21 cellular contexts compared by ENCODE assay signal in the genomic region with DNA sequence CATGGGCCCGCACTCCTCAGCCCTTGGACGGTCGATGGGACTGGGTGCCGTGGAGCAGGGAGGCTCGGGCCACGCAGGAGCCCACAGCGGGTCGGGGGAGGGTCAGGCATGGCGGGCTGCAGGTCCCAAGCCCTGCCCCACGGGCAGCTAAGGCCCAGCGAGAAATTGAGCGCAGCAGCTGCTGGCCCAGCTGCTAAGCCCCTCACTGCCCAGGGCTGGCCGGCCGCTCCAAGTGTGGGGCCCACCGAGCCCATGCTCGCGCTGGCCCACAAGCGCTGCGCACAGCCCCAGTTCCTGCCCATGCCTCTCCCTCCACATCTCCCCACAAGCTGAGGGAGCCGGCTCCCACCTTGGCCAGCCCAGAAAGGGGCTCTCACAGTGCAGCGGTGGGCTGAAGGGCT.
A peak's percentile ranks its signal among the peaks of the same experiment; 100 is the strongest.
DNase-seq lines count a peak whose midpoint lies in the region; ATAC-seq and TF ChIP-seq lines count a peak whose summit lies in the region.
"Had no signal": no experiment of that assay in that cellular context is flagged by ENCODE, and none has a peak within 500 bp of the region (broad histone marks: within the 10 kb centered on the region; RNA-seq: fewer than 3 reads in every experiment).

No MANE protein-coding gene starts in this region.

- H3K4me1 Mint-ChIP-seq in osteocyte (ENCODE audit: unreplicated experiment) = no peaks in the 10 kb centered on the region
- H3K4me1 Mint-ChIP-seq: CD4-positive, CD25-positive, alpha-beta regulatory T cell had no signal

- H3K36me3 Mint-ChIP-seq in osteocyte (ENCODE audit: unreplicated experiment) = no peaks in the 10 kb centered on the region
- H3K36me3 Mint-ChIP-seq: CD4-positive, CD25-positive, alpha-beta regulatory T cell; CD8-positive, alpha-beta T cell had no signal

- DNase-seq in Right ventricle myocardium superior (peak; percentile 26), right atrium auricular region (ENCODE audit: low spot score) (no peak), osteocyte (ENCODE audit: extremely low spot score, unreplicated experiment) (peak; percentile 84), SKM-1 treated with dmso at 0.1 percent for 144 hours (lab: John Stamatoyannopoulos, UW; ENCODE audit: unreplicated experiment) (no peak)
- DNase-seq: 8988T; ACHN; AML-193; BE2C; Caco-2; CD4-positive, CD25-positive, alpha-beta regulatory T cell; CD8-positive, alpha-beta T cell; DMS153; DND-41; GM23248; H7; HCEC 1CT had no signal

- H3K27me3 Mint-ChIP-seq in osteocyte (ENCODE audit: unreplicated experiment) = peaks cover 22% of the 10 kb centered on the region
- H3K27me3 Mint-ChIP-seq: CD4-positive, CD25-positive, alpha-beta regulatory T cell had no signal

- H3K9ac ChIP-seq in BLaER1 treated with 17β-estradiol and CSF1 and Interleukin-3, amounts not matched to agents 10 nM and 100 nM = no peak overlapping the region
- H3K9ac ChIP-seq: GM23248 had no signal

- H3K36me3 ChIP-seq in right atrium auricular region = no peaks in the 10 kb centered on the region
- no peaks in the 10 kb centered on the region for H3K36me3 ChIP-seq in BLaER1 treated with 17β-estradiol and CSF1 and Interleukin-3, amounts not matched to agents 10 nM and 100 nM
- H3K36me3 ChIP-seq: BE2C had no signal

- intact Hi-C loops in Right ventricle myocardium superior (cut with DNase I) = no loop called here

- no peaks in the 10 kb centered on the region for H3K27me3 ChIP-seq in right atrium auricular region
- no peaks in the 10 kb centered on the region for H3K27me3 ChIP-seq in BLaER1 treated with 17β-estradiol and CSF1 and Interleukin-3, amounts not matched to agents 10 nM and 100 nM

- H3K9me3 Mint-ChIP-seq in osteocyte (ENCODE audit: unreplicated experiment) = no peaks in the 10 kb centered on the region

- H3K4me2 ChIP-seq in BLaER1 treated with 17β-estradiol and CSF1 and Interleukin-3, amounts not matched to agents 10 nM and 100 nM = peak overlapping the region in 8 of 11 experiments; percentile 8 to 68 (median 52); a peak in 13 of 22 replicates
- H3K4me2 ChIP-seq: A549 had no signal

- ATAC-seq in Right ventricle myocardium superior (ENCODE audit: poor library complexity) (no peak), HG02885 (IDR thresholded peaks at IDR 0.05; ENCODE audit: poor library complexity, unreplicated experiment) (no peak), HG02981 (IDR thresholded peaks at IDR 0.05; ENCODE audit: unreplicated experiment) (no peak)
- ATAC-seq: A549; CD8-positive, alpha-beta T cell had no signal

- H3K4me3 Mint-ChIP-seq in osteocyte (ENCODE audit: unreplicated experiment) = no peak overlapping the region
- H3K4me3 Mint-ChIP-seq: CD4-positive, CD25-positive, alpha-beta regulatory T cell; CD8-positive, alpha-beta T cell had no signal

- H3K4me1 ChIP-seq in right atrium auricular region = no peaks in the 10 kb centered on the region
- peaks cover 0 to 24% (median 15%) of the 10 kb centered on the region in 10 experiments; a peak in 15 of 20 replicates for H3K4me1 ChIP-seq in BLaER1 treated with 17β-estradiol and CSF1 and Interleukin-3, amounts not matched to agents 10 nM and 100 nM
- H3K4me1 ChIP-seq: A549, BE2C, Caco-2 had no signal

- H3K27ac ChIP-seq in right atrium auricular region = no peak overlapping the region
- H3K27ac ChIP-seq in BLaER1 treated with 17β-estradiol and CSF1 and Interleukin-3, amounts not matched to agents 10 nM and 100 nM = peak overlapping the region in 1 of 11 experiments; percentile 34; a peak in 1 of 22 replicates
- H3K27ac ChIP-seq: A549, C4-2B, GM23248 had no signal

- H3K27ac Mint-ChIP-seq in osteocyte (ENCODE audit: unreplicated experiment) = no peak overlapping the region
- H3K27ac Mint-ChIP-seq: CD4-positive, CD25-positive, alpha-beta regulatory T cell; CD8-positive, alpha-beta T cell had no signal

- TF ChIP-seq CTCF in right atrium auricular region (IDR thresholded peaks at IDR 0.05) (no peak), osteocyte (IDR thresholded peaks at IDR 0.05) (no peak)

- H3K9me3 ChIP-seq in right atrium auricular region = no peaks in the 10 kb centered on the region
- peaks cover 21 to 30% (median 24%) of the 10 kb centered on the region in 11 experiments for H3K9me3 ChIP-seq in BLaER1 treated with 17β-estradiol and CSF1 and Interleukin-3, amounts not matched to agents 10 nM and 100 nM (replicated peaks in 1 of 11)
- H3K9me3 ChIP-seq: A549, BE2C, Caco-2 had no signal

- H4K20me1 ChIP-seq in BLaER1 treated with 17β-estradiol and CSF1 and Interleukin-3, amounts not matched to agents 10 nM and 100 nM = no peaks in the 10 kb centered on the region

- no peak overlapping the region for H3K4me3 ChIP-seq in right atrium auricular region
- no peak overlapping the region for H3K4me3 ChIP-seq in BLaER1 treated with 17β-estradiol and CSF1 and Interleukin-3, amounts not matched to agents 10 nM and 100 nM
- H3K4me3 ChIP-seq: A549, GM23248 had no signal

Comparison
In these comparisons a context has a peak if more than half of its experiments do, and no peak if none do; other contexts are left out.
1. DNase-seq: peak in Right ventricle myocardium superior (single experiment) and osteocyte (single experiment); none in right atrium auricular region (single experiment) and SKM-1 treated with dmso at 0.1 percent for 144 hours (single experiment).